In the genomic region with DNA sequence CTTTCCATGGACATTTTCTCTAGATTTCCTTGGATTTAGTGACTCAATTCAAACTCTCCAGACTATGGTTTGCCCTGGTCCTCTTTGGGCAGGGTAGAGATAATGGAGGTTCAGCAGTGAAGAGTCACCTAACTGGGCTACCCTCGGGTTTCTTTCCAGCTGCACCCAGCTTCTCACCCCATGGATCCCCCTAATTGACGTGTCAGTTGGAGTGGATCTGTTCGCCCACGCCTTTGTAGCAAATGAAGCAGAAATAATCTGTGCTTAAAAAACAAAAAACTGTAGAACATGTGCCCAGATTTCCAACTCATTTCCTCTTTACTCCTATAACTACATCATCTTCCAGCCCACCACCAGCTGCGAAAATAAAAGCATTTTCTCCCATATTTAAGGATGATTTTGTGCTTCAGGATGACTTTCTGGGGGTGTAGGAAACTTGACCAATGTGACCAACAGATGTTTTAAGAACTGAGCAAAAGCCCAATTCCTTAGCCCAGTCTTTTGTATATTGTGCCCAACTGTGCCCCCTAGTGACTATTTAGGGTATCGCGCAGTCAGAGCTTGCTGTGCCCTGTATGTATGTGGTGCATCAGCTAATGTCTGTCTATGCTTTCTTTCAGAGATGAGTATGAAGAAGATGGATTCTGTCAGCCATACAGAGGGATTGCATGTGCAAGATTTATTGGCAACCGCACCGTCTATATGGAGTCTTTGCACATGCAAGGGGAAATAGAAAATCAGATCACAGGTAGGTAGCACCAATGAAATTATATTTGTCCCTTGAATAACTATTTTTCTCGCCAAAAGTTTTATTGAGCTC, we compare ENCODE assay signal across 8 cellular contexts.
DNase-seq lines count a peak whose midpoint lies in the region; ATAC-seq and TF ChIP-seq lines count a peak whose summit lies in the region.

No MANE protein-coding gene starts in this region.

- peak overlapping the region; percentile 37 for H3K4ac ChIP-seq in trophoblast cell (ENCODE audit: low read depth, low read length)

- peak overlapping the region; percentile 47 for H3K14ac ChIP-seq in trophoblast cell (ENCODE audit: low read length)

- peaks cover 18% of the 10 kb centered on the region for H3K79me1 ChIP-seq in trophoblast cell (ENCODE audit: low read length)

- no peak overlapping the region for H3K9ac ChIP-seq in trophoblast cell (ENCODE audit: low read length)

- no peak overlapping the region for H3K4me2 ChIP-seq in trophoblast cell (ENCODE audit: low read length)

- H3K27me3 ChIP-seq in RWPE2 (ENCODE audit: insufficient read depth, poor library complexity, severe bottlenecking) (no peaks in the 10 kb centered on the region), trophoblast cell (ENCODE audit: insufficient read depth, low read length) (no peaks in the 10 kb centered on the region)

- peak overlapping the region; percentile 72 for H2BK12ac ChIP-seq in trophoblast cell (ENCODE audit: low read length)

- H4K8ac ChIP-seq in trophoblast cell (ENCODE audit: low read depth, low read length): peak overlapping the region; percentile 18

- no peaks in the 10 kb centered on the region for H3K79me2 ChIP-seq in trophoblast cell (ENCODE audit: control insufficient read depth, insufficient read depth, low read length, poor library complexity)

- WGBS in trophoblast cell (ENCODE audit: extremely low coverage, insufficient coverage, insufficient read length): 100% methylated on average over 1 of the region's 10 CpGs

- H3K9me3 ChIP-seq in RWPE2 (ENCODE audit: severe bottlenecking): no peaks in the 10 kb centered on the region
- H3K9me3 ChIP-seq in trophoblast cell (ENCODE audit: insufficient read depth, low read depth, low read length): peaks cover 1% of the 10 kb centered on the region

- H3K4me1 ChIP-seq in RWPE2 (ENCODE audit: insufficient read depth, poor library complexity, severe bottlenecking) (peaks cover 26% of the 10 kb centered on the region), trophoblast cell (ENCODE audit: control insufficient read depth in 1 of 2, insufficient read depth in 2 of 2, low read length in 2 of 2) (peaks cover 14 to 21% of the 10 kb centered on the region in 2 experiments)

- peak overlapping the region; percentile 50 for H2BK120ac ChIP-seq in trophoblast cell (ENCODE audit: insufficient read depth, low read length, poor library complexity)

- no peak overlapping the region for H2AFZ ChIP-seq in trophoblast cell (ENCODE audit: insufficient read depth, low read length, poor library complexity)

- peak; percentile 92 for TF ChIP-seq CTCF in LNCaP clone FGC (IDR thresholded peaks at IDR 0.05; ENCODE audit: control insufficient read depth, extremely low read depth, insufficient read depth)
- peak; percentile 95 for TF ChIP-seq CTCF in RWPE2 (IDR thresholded peaks at IDR 0.05; ENCODE audit: poor library complexity, severe bottlenecking)

- DNase-seq in DMS153 (lab: John Stamatoyannopoulos, UW) (peak; percentile 15), LNCaP clone FGC (ENCODE audit: low read depth) (peak; percentile 53), RWPE2 (ENCODE audit: low spot score) (no peak), globus pallidus (ENCODE audit: low spot score) (peak; percentile 88), trophoblast cell (peak; percentile 77 to 95), ureter (ENCODE audit: low spot score) (peak; percentile 85)
- peak; percentile 8 to 52 (median 44) for DNase-seq in activated naive CD4-positive, alpha-beta T cell (lab: John Stamatoyannopoulos, UW)

- H3K27ac ChIP-seq in RWPE2 (ENCODE audit: poor library complexity, severe bottlenecking) (peak overlapping the region; percentile 85), trophoblast cell (ENCODE audit: low read depth, low read length) (peak overlapping the region; percentile 12)

- no peak overlapping the region for H4K12ac ChIP-seq in trophoblast cell (ENCODE audit: low read depth, low read length)

- ATAC-seq in GM21526 (IDR thresholded peaks at IDR 0.05; ENCODE audit: low FRiP score, unreplicated experiment): peak; percentile 75
- ATAC-seq in RWPE2 (ENCODE audit: low read depth): peak; percentile 32; the same call in 2 of the 3 replicates

- H3K36me3 ChIP-seq in RWPE2 (ENCODE audit: low read depth) (no peaks in the 10 kb centered on the region), trophoblast cell (ENCODE audit: control insufficient read depth in 1 of 2, insufficient read depth in 2 of 2, low read length in 2 of 2) (peaks cover 3% of the 10 kb centered on the region in 2 experiments)

- H3K18ac ChIP-seq in trophoblast cell (ENCODE audit: low read length): peak overlapping the region; percentile 80

- peak overlapping the region; percentile 70 for H4K91ac ChIP-seq in trophoblast cell (ENCODE audit: low read depth, low read length)

- H3K4me3 ChIP-seq in LNCaP clone FGC (ENCODE audit: low read depth, low read length) (no peak overlapping the region), RWPE2 (ENCODE audit: severe bottlenecking) (no peak overlapping the region), trophoblast cell (ENCODE audit: low read depth, low read length) (no peak overlapping the region)

- peak overlapping the region; percentile 57 for H2BK5ac ChIP-seq in trophoblast cell (ENCODE audit: low read depth, low read length, poor library complexity)

- H2AK5ac ChIP-seq in trophoblast cell (ENCODE audit: low read length): peak overlapping the region; percentile 39

- H3K23ac ChIP-seq in trophoblast cell (ENCODE audit: low read length): no peak overlapping the region
